ENCODE assay signal across 1 cellular context in the genomic region with DNA sequence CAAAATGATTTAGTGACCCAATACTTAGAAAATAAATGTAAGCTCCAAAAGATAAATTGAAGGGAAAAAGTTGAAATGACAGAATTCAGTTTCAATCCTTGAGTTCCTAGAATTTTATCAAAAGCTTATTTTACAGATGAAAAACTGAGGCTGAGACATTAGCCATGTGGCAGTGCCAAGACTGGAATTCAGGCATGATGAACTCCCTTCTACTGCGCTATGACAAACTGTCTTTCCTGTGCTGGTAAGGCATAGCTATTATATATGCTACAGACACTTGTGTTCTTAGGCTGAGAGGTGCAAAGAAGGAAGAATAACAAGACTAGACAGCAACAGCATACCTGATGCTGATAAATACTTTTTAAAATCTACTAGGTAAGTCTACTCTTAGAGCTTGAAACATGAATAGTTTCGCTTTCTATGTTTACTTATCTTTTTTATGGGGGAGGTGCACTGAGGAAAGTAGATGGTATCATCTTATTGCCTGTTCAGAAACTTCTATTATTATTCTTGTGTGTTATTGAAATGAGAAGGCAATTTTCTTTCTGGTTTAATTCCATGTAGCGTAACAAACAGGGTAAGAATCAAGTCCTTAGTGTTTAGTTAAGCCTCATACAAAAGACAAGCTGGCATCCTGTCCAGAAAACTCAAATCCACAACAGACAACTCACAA.
TF ChIP-seq lines count a peak whose summit lies in the region.

No MANE protein-coding gene starts in this region.

TF ChIP-seq in H1, 55 proteins besides CTCF, POLR2A, EP300 and RAD21:
- no peak for TF ChIP-seq CHD1 (IDR thresholded peaks at IDR 0.05; ENCODE audit: low read depth, low read length)
- TF ChIP-seq HDAC2 (IDR thresholded peaks at IDR 0.05; ENCODE audit: borderline replicate concordance in 1 of 2, low read depth in 2 of 2, low read length in 2 of 2) = no peak
- TF ChIP-seq, protein P1, sequence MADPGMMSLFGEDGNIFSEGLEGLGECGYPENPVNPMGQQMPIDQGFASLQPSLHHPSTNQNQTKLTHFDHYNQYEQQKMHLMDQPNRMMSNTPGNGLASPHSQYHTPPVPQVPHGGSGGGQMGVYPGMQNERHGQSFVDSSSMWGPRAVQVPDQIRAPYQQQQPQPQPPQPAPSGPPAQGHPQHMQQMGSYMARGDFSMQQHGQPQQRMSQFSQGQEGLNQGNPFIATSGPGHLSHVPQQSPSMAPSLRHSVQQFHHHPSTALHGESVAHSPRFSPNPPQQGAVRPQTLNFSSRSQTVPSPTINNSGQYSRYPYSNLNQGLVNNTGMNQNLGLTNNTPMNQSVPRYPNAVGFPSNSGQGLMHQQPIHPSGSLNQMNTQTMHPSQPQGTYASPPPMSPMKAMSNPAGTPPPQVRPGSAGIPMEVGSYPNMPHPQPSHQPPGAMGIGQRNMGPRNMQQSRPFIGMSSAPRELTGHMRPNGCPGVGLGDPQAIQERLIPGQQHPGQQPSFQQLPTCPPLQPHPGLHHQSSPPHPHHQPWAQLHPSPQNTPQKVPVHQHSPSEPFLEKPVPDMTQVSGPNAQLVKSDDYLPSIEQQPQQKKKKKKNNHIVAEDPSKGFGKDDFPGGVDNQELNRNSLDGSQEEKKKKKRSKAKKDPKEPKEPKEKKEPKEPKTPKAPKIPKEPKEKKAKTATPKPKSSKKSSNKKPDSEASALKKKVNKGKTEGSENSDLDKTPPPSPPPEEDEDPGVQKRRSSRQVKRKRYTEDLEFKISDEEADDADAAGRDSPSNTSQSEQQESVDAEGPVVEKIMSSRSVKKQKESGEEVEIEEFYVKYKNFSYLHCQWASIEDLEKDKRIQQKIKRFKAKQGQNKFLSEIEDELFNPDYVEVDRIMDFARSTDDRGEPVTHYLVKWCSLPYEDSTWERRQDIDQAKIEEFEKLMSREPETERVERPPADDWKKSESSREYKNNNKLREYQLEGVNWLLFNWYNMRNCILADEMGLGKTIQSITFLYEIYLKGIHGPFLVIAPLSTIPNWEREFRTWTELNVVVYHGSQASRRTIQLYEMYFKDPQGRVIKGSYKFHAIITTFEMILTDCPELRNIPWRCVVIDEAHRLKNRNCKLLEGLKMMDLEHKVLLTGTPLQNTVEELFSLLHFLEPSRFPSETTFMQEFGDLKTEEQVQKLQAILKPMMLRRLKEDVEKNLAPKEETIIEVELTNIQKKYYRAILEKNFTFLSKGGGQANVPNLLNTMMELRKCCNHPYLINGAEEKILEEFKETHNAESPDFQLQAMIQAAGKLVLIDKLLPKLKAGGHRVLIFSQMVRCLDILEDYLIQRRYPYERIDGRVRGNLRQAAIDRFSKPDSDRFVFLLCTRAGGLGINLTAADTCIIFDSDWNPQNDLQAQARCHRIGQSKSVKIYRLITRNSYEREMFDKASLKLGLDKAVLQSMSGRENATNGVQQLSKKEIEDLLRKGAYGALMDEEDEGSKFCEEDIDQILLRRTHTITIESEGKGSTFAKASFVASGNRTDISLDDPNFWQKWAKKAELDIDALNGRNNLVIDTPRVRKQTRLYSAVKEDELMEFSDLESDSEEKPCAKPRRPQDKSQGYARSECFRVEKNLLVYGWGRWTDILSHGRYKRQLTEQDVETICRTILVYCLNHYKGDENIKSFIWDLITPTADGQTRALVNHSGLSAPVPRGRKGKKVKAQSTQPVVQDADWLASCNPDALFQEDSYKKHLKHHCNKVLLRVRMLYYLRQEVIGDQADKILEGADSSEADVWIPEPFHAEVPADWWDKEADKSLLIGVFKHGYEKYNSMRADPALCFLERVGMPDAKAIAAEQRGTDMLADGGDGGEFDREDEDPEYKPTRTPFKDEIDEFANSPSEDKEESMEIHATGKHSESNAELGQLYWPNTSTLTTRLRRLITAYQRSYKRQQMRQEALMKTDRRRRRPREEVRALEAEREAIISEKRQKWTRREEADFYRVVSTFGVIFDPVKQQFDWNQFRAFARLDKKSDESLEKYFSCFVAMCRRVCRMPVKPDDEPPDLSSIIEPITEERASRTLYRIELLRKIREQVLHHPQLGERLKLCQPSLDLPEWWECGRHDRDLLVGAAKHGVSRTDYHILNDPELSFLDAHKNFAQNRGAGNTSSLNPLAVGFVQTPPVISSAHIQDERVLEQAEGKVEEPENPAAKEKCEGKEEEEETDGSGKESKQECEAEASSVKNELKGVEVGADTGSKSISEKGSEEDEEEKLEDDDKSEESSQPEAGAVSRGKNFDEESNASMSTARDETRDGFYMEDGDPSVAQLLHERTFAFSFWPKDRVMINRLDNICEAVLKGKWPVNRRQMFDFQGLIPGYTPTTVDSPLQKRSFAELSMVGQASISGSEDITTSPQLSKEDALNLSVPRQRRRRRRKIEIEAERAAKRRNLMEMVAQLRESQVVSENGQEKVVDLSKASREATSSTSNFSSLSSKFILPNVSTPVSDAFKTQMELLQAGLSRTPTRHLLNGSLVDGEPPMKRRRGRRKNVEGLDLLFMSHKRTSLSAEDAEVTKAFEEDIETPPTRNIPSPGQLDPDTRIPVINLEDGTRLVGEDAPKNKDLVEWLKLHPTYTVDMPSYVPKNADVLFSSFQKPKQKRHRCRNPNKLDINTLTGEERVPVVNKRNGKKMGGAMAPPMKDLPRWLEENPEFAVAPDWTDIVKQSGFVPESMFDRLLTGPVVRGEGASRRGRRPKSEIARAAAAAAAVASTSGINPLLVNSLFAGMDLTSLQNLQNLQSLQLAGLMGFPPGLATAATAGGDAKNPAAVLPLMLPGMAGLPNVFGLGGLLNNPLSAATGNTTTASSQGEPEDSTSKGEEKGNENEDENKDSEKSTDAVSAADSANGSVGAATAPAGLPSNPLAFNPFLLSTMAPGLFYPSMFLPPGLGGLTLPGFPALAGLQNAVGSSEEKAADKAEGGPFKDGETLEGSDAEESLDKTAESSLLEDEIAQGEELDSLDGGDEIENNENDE (IDR thresholded peaks at IDR 0.05; ENCODE audit: insufficient replicate concordance, low read length) = no peak
- no peak for TF ChIP-seq SP1 (IDR thresholded peaks at IDR 0.05; ENCODE audit: low read depth, low read length)
- no peak for TF ChIP-seq CBX5 (IDR thresholded peaks at IDR 0.05; ENCODE audit: low read depth, low read length)
- TF ChIP-seq SP4 (IDR thresholded peaks at IDR 0.05; ENCODE audit: low read length) = no peak
- TF ChIP-seq NANOG (IDR thresholded peaks at IDR 0.05; ENCODE audit: insufficient read depth, low read depth, low read length, poor library complexity, severe bottlenecking) = no peak
